23 cellular contexts compared by ENCODE assay signal in genomic region chrX:1062351-1062750, GRCh38.
DNase-seq lines count a peak whose midpoint lies in the region; ATAC-seq and TF ChIP-seq lines count a peak whose summit lies in the region.
"Had no signal": no experiment of that assay in that cellular context is flagged by ENCODE, and none has a peak within 500 bp of the region (broad histone marks: within the 10 kb centered on the region; RNA-seq: fewer than 3 reads in every experiment).

No MANE protein-coding gene starts in this region.

- ATAC-seq in heart right ventricle, result no peak
- ATAC-seq: A549, GM12878, GM23338, HCT116 had no signal

- intact Hi-C loops in cardiac septum (cut with DNase I), result no loop called here
- intact Hi-C loops in heart right ventricle (cut with DNase I), result no loop called here
- intact Hi-C loops in posterior vena cava (cut with DNase I), result no loop called here

- H3K9me3 ChIP-seq in heart right ventricle, result peaks cover 0 to 47% (median 11%) of the 10 kb centered on the region in 11 donors
- H3K9me3 ChIP-seq: BE2C had no signal

- H3K27me3 Mint-ChIP-seq in endothelial cell (ENCODE audit: unreplicated experiment), result peaks cover 16% of the 10 kb centered on the region
- H3K27me3 Mint-ChIP-seq in progenitor cell of endocrine pancreas, result peaks cover 11% of the 10 kb centered on the region
- H3K27me3 Mint-ChIP-seq: CD4-positive, alpha-beta T cell; CD8-positive, alpha-beta memory T cell had no signal

- no peaks in the 10 kb centered on the region for H3K4me1 ChIP-seq in heart right ventricle
- H3K4me1 ChIP-seq: A549; BE2C; BLaER1 treated with 17β-estradiol and CSF1 and Interleukin-3, amounts not matched to agents 10 nM and 100 nM had no signal

- H3K4me1 Mint-ChIP-seq in endothelial cell (ENCODE audit: unreplicated experiment) (no peaks in the 10 kb centered on the region), progenitor cell of endocrine pancreas (ENCODE audit: low read depth) (no peaks in the 10 kb centered on the region)
- H3K4me1 Mint-ChIP-seq: CD14-positive monocyte; CD8-positive, alpha-beta memory T cell; GM23338; H9 had no signal

- DNase-seq in cardiac septum (ENCODE audit: low spot score), result peak; percentile 59
- no peak for DNase-seq in heart right ventricle
- no peak for DNase-seq in endothelial cell (ENCODE audit: low spot score)
- DNase-seq in posterior vena cava (ENCODE audit: low spot score), result peak; percentile 5
- no peak for DNase-seq in progenitor cell of endocrine pancreas (ENCODE audit: low spot score, unreplicated experiment)
- no peak for DNase-seq in amygdala (lab: John Stamatoyannopoulos, UW)
- DNase-seq: 8988T; ACHN; AML-193; BE2C; CD4-positive, alpha-beta T cell; CD8-positive, alpha-beta memory T cell; DMS 273 treated with DMSO at 0.1 percent for 48 hours; DMS79; EL; GDM1; H9 had no signal

- H3K27me3 ChIP-seq in heart right ventricle, result peaks cover 0 to 2% (median 0%) of the 10 kb centered on the region in 7 donors
- H3K27me3 ChIP-seq: BE2C; BLaER1 treated with 17β-estradiol and CSF1 and Interleukin-3, amounts not matched to agents 10 nM and 100 nM had no signal

- WGBS in heart right ventricle, 2 donors, result 68 to 71% methylated on average over 8 of the region's 8 CpGs

- H3K36me3 Mint-ChIP-seq in endothelial cell (ENCODE audit: low read depth, unreplicated experiment), result peaks cover 27% of the 10 kb centered on the region
- no peaks in the 10 kb centered on the region for H3K36me3 Mint-ChIP-seq in progenitor cell of endocrine pancreas (ENCODE audit: insufficient read depth)
- H3K36me3 Mint-ChIP-seq: CD14-positive monocyte had no signal

- TF ChIP-seq CTCF in heart right ventricle (IDR thresholded peaks at IDR 0.05), result no peak
- TF ChIP-seq CTCF in endothelial cell (IDR thresholded peaks at IDR 0.05; ENCODE audit: unreplicated experiment), result no peak
- TF ChIP-seq CTCF in progenitor cell of endocrine pancreas (IDR thresholded peaks at IDR 0.05; ENCODE audit: unreplicated experiment), result no peak

- H3K27ac ChIP-seq in heart right ventricle, result no peak overlapping the region
- H3K27ac ChIP-seq: A549; BLaER1 treated with 17β-estradiol and CSF1 and Interleukin-3, amounts not matched to agents 10 nM and 100 nM had no signal

- no peaks in the 10 kb centered on the region for H3K36me3 ChIP-seq in heart right ventricle
- H3K36me3 ChIP-seq: BE2C; BLaER1 treated with 17β-estradiol and CSF1 and Interleukin-3, amounts not matched to agents 10 nM and 100 nM had no signal

- peaks cover 63% of the 10 kb centered on the region for H3K9me3 Mint-ChIP-seq in endothelial cell (ENCODE audit: unreplicated experiment)
- H3K9me3 Mint-ChIP-seq in progenitor cell of endocrine pancreas (ENCODE audit: low read depth), result peaks cover 11% of the 10 kb centered on the region

- H3K27ac Mint-ChIP-seq in endothelial cell (ENCODE audit: unreplicated experiment), result no peak overlapping the region
- no peak overlapping the region for H3K27ac Mint-ChIP-seq in progenitor cell of endocrine pancreas
- H3K27ac Mint-ChIP-seq: CD4-positive, alpha-beta T cell; GM23338 had no signal

- no peak overlapping the region for H3K4me3 ChIP-seq in heart right ventricle
- H3K4me3 ChIP-seq: A549; BLaER1 treated with 17β-estradiol and CSF1 and Interleukin-3, amounts not matched to agents 10 nM and 100 nM; GM12878; GM23338 had no signal

- H3K4me3 Mint-ChIP-seq in endothelial cell (ENCODE audit: unreplicated experiment) (peak overlapping the region; percentile 9), progenitor cell of endocrine pancreas (ENCODE audit: low read depth) (no peak overlapping the region)
- H3K4me3 Mint-ChIP-seq: CD14-positive monocyte; CD4-positive, alpha-beta T cell; GM23338; H9 had no signal

Comparison
In these comparisons a context has a peak if more than half of its experiments do, and no peak if none do; other contexts are left out.
1. DNase-seq: peak in cardiac septum (single experiment) and posterior vena cava (single experiment); none in heart right ventricle (0 of 2), endothelial cell (single experiment), progenitor cell of endocrine pancreas (single experiment) and amygdala (0 of 56).